Comparison of ENCODE assay signal across 8 cellular contexts in genomic region chr7:107168233-107169119, GRCh38. TPM values are rescaled to one million over a fixed set of nuclear protein-coding genes. Genes with fewer than 3 reads are reported as not detected.
DNase-seq lines count a peak whose midpoint lies in the region; ATAC-seq and TF ChIP-seq lines count a peak whose summit lies in the region.

Gene HBP1, plus strand, starts transcription at chr7:107169003. Its CDS starts 10,891 bp downstream, at chr7:107179894.

- TF ChIP-seq CTCF in AG10803 (conservative IDR thresholded peaks at IDR 0.05; ENCODE audit: low read length) = no peak

- peak; percentile 10 for TF ChIP-seq POLR2A in GM19099 (IDR thresholded peaks at IDR 0.05; ENCODE audit: extremely low read depth, insufficient read length, low read depth)

- DNase-seq in AG10803 (ENCODE audit: low read depth) (peak; percentile 100), NCI-H510A (lab: John Stamatoyannopoulos, UW) (peak; percentile 90), cerebellum (ENCODE audit: low spot score) (peak; percentile 96), islet precursor cell (peak; percentile 100)
- DNase-seq in activated CD4-positive, alpha-beta T cell treated with anti-CD3 and anti-CD28 coated beads for 1 hour = peak; percentile 96
- DNase-seq in stimulated activated CD4-positive, alpha-beta T cell treated with anti-CD3 and anti-CD28 coated beads, Interleukin-12 subunit alpha, Interleukin-12 subunit beta, amount 100 ng/mL, for 48 hours (ENCODE audit: low read depth in 2 of 3, low spot score in 1 of 3) = peak; percentile 95 to 98 (median 97)

- peak; percentile 88 for ATAC-seq in HG03432 (IDR thresholded peaks at IDR 0.05; ENCODE audit: unreplicated experiment)

- peak within 1 kb of the TSS; percentile 83 for H3K4me3 ChIP-seq in AG10803 (ENCODE audit: low read length)

RNA-seq across cellular contexts. Expression of gene HBP1, which starts in this region (rescaled TPM):
- 79.4 TPM for total RNA-seq in cerebellum

Comparison
In these comparisons a context has a peak if more than half of its experiments do, and no peak if none do; other contexts are left out.
1. Peak in every context shown above with its lines: DNase-seq, ATAC-seq and H3K4me3 ChIP-seq.